In genomic region chr12:107564946-107565345, GRCh38 we compare ENCODE assay signal across 11 cellular contexts.
A peak's percentile ranks its signal among the peaks of the same experiment; 100 is the strongest.
DNase-seq lines count a peak whose midpoint lies in the region; ATAC-seq, FAIRE-seq and TF ChIP-seq lines count a peak whose summit lies in the region.
"Had no signal": no experiment of that assay in that cellular context is flagged by ENCODE, and none has a peak within 500 bp of the region (broad histone marks: within the 10 kb centered on the region; RNA-seq: fewer than 3 reads in every experiment).

No MANE protein-coding gene starts in this region.

- BruUV-seq in HepG2 (replicated peaks; lab: Mats Ljungman, UMichigan) = no TSS peak

- H4K20me1 ChIP-seq in HepG2 (ENCODE audit: insufficient read depth, low read length) = no peaks in the 10 kb centered on the region

- POLR2A ChIA-PET in HepG2 (lab: Yijun Ruan, JAX) = no interaction called here

- H3K27me3 Mint-ChIP-seq in activated T-cell treated with anti-CD3 and anti-CD28 coated beads, Interleukin-2, amount 50 U/mL, for 4 hours (ENCODE audit: low read depth) = no peaks in the 10 kb centered on the region
- H3K27me3 Mint-ChIP-seq: central memory CD8-positive, alpha-beta T cell had no signal

- peaks cover 13% of the 10 kb centered on the region for H3K4me1 ChIP-seq in HepG2 (ENCODE audit: insufficient read depth, low read length)

- no peak for TF ChIP-seq POLR2A in HepG2 (IDR thresholded peaks at IDR 0.05; ENCODE audit: insufficient read depth in 1 of 2, low read depth in 2 of 2, low read length in 2 of 2)

- in situ Hi-C loops in HepG2 (cut with HindIII; ENCODE audit: extremely low pct_ligation_motif_present, low pct_unique_long_range_greater_than_20kb) = no loop called here

- FAIRE-seq in HepG2 (lab: Jason Lieb, UNC) = no peak

- no peak overlapping the region for H3K4me3 Mint-ChIP-seq in activated T-cell treated with anti-CD3 and anti-CD28 coated beads, Interleukin-2, amount 50 U/mL, for 4 hours
- H3K4me3 Mint-ChIP-seq: central memory CD8-positive, alpha-beta T cell had no signal

- H3K27ac ChIP-seq in WERI-Rb-1 = no peak overlapping the region
- no peak overlapping the region for H3K27ac ChIP-seq in HepG2 (ENCODE audit: extremely low read length, insufficient read depth, low read length)
- H3K27ac ChIP-seq: neutrophil had no signal

- H3K4me1 Mint-ChIP-seq in activated T-cell treated with anti-CD3 and anti-CD28 coated beads, Interleukin-2, amount 50 U/mL, for 4 hours (ENCODE audit: low read depth) = no peaks in the 10 kb centered on the region
- H3K4me1 Mint-ChIP-seq: central memory CD8-positive, alpha-beta T cell had no signal

- ATAC-seq in HepG2 = peak; percentile 83
- no peak for ATAC-seq in activated T-cell treated with anti-CD3 and anti-CD28 coated beads, Interleukin-2, amount 50 U/mL, for 4 hours
- ATAC-seq: Right ventricle myocardium inferior had no signal

- no peak overlapping the region for H2AFZ ChIP-seq in HepG2 (ENCODE audit: low read length)

- TF ChIP-seq CTCF in HFF-Myc (IDR thresholded peaks at IDR 0.05; ENCODE audit: low read depth, low read length, missing control alignments) = peak; percentile 15
- TF ChIP-seq CTCF in WERI-Rb-1 (IDR thresholded peaks at IDR 0.05; ENCODE audit: low read depth, low read length) = peak; percentile 94
- TF ChIP-seq CTCF in HepG2 (CRISPR knock-in tag; IDR thresholded peaks at IDR 0.05) = peak; percentile 66

- CTCF ChIA-PET in HepG2 (lab: Yijun Ruan, JAX; ENCODE audit: low intra/inter-chr PET ratio, low total read pairs) = no interaction called here

- DNase-seq in DMS53 (lab: John Stamatoyannopoulos, UW) (peak; percentile 52), HFF-Myc (ENCODE audit: extremely low read depth, low read depth) (no peak), WERI-Rb-1 (peak; percentile 52), HepG2 (ENCODE audit: low spot score) (peak; percentile 11), SKM-1 (lab: John Stamatoyannopoulos, UW; ENCODE audit: unreplicated experiment) (no peak), HUDEP-2 (lab: John Stamatoyannopoulos, UW; ENCODE audit: unreplicated experiment in 76 of 76) (no peak), NCI-H187 treated with DMSO at 0.1 percent for 48 hours (lab: John Stamatoyannopoulos, UW) (no peak)
- DNase-seq in activated T-cell treated with anti-CD3 and anti-CD28 coated beads, Interleukin-2, amount 50 U/mL, for 4 hours = no peak

- no peaks in the 10 kb centered on the region for H3K79me2 ChIP-seq in HepG2 (ENCODE audit: insufficient read depth, low read length)

- no peak overlapping the region for H3K9ac ChIP-seq in HepG2 (ENCODE audit: insufficient read depth, low read depth, low read length)

- H3K36me3 ChIP-seq in WERI-Rb-1 (no peaks in the 10 kb centered on the region), HepG2 (replicated peaks in 1 of 2; ENCODE audit: control insufficient read depth in 1 of 2, insufficient read depth in 2 of 2, low read length in 2 of 2) (no peaks in the 10 kb centered on the region)
- H3K36me3 ChIP-seq: neutrophil had no signal

- peaks cover 3% of the 10 kb centered on the region for H3K36me3 Mint-ChIP-seq in activated T-cell treated with anti-CD3 and anti-CD28 coated beads, Interleukin-2, amount 50 U/mL, for 4 hours (ENCODE audit: insufficient read depth)

- no peaks in the 10 kb centered on the region for H3K9me3 ChIP-seq in WERI-Rb-1 (ENCODE audit: severe bottlenecking)
- no peaks in the 10 kb centered on the region for H3K9me3 ChIP-seq in HepG2 (ENCODE audit: low read length)
- H3K9me3 ChIP-seq: neutrophil had no signal

- H3K4me3 ChIP-seq in HFF-Myc (replicated peaks; ENCODE audit: low read depth, low read length) = no peak overlapping the region
- H3K4me3 ChIP-seq in WERI-Rb-1 (ENCODE audit: low read depth, low read length) = no peak overlapping the region
- H3K4me3 ChIP-seq in HepG2 (replicated peaks in 1 of 3; ENCODE audit: insufficient read depth in 1 of 3, low read depth in 2 of 3, low read length in 3 of 3) = no peak overlapping the region

- TF ChIP-seq RAD21 in HepG2 (CRISPR knock-in tag; IDR thresholded peaks at IDR 0.05) = peak; percentile 59; the same call in 1 of the 2 replicates

- no peaks in the 10 kb centered on the region for H3K9me3 Mint-ChIP-seq in activated T-cell treated with anti-CD3 and anti-CD28 coated beads, Interleukin-2, amount 50 U/mL, for 4 hours
- H3K9me3 Mint-ChIP-seq: central memory CD8-positive, alpha-beta T cell had no signal

- WGBS in HepG2 (ENCODE audit: low lambda C conversion rate) = 45% methylated on average over 3 of the region's 3 CpGs

- H3K4me2 ChIP-seq in HepG2 (ENCODE audit: low read depth, low read length) = no peak overlapping the region

- no peaks in the 10 kb centered on the region for H3K27me3 ChIP-seq in WERI-Rb-1 (ENCODE audit: insufficient read depth, low read depth, severe bottlenecking)
- no peaks in the 10 kb centered on the region for H3K27me3 ChIP-seq in HepG2 (ENCODE audit: control insufficient read depth in 1 of 2, insufficient read depth in 2 of 2, low read length in 2 of 2)
- H3K27me3 ChIP-seq: neutrophil had no signal

- TF ChIP-seq EP300 in HepG2 (IDR thresholded peaks at IDR 0.05; ENCODE audit: low read depth in 2 of 2, low read length in 2 of 2) (no peak), HepG2 (CRISPR knock-in tag; IDR thresholded peaks at IDR 0.05; ENCODE audit: borderline replicate concordance) (no peak)

- intact Hi-C loops in HepG2 (cut with micrococcal nuclease; ENCODE audit: unreplicated experiment) = no loop called here

TF ChIP-seq in HepG2, 621 proteins besides CTCF, POLR2A, EP300 and RAD21:
- TF ChIP-seq STAG1 (CRISPR knock-in tag; IDR thresholded peaks at IDR 0.05) (peak; percentile 62), SMC3 (IDR thresholded peaks at IDR 0.05; ENCODE audit: low read length) (peak; percentile 69), ZNF577 (CRISPR knock-in tag; IDR thresholded peaks at IDR 0.05; ENCODE audit: borderline replicate concordance, low read depth) (no peak)

Comparison
In these comparisons a context has a peak if more than half of its experiments do, and no peak if none do; other contexts are left out.
1. DNase-seq: peak in DMS53 (single experiment), WERI-Rb-1 (single experiment) and HepG2 (single experiment); none in HFF-Myc (single experiment), SKM-1 (single experiment), activated T-cell treated with anti-CD3 and anti-CD28 coated beads, Interleukin-2, amount 50 U/mL, for 4 hours (single experiment), HUDEP-2 (0 of 76) and NCI-H187 treated with DMSO at 0.1 percent for 48 hours (single experiment).
2. CTCF ChIP-seq: peak in every context shown above with its lines; median percentile 94 in WERI-Rb-1; 66 in HepG2; 15 in HFF-Myc.